Comparison of ENCODE assay signal across 23 cellular contexts in genomic region chr21:31254131-31254530, GRCh38.
"Had no signal": no experiment of that assay in that cellular context is flagged by ENCODE, and none has a peak within 500 bp of the region (broad histone marks: within the 10 kb centered on the region; RNA-seq: fewer than 3 reads in every experiment).

No MANE protein-coding gene starts in this region.

- H3K36me3 Mint-ChIP-seq: memory B cell, natural killer cell had no signal

- ATAC-seq: left cardiac atrium, lower lobe of right lung, natural killer cell, sciatic nerve had no signal

- H3K27me3 Mint-ChIP-seq: type B pancreatic cell had no signal

- H3K27ac ChIP-seq: hepatocyte, left ventricle myocardium inferior, lower lobe of right lung, stomach, thoracic aorta had no signal

- H3K4me3 ChIP-seq: hepatocyte, left ventricle myocardium inferior, lower lobe of right lung, stomach, thoracic aorta had no signal

- H3K27ac Mint-ChIP-seq: memory B cell, mesothelial cell of epicardium, natural killer cell, type B pancreatic cell had no signal

- DNase-seq: dermis blood vessel endothelial cell; erythroblast; foreskin melanocyte; head of caudate nucleus; kidney; left cardiac atrium; left ventricle myocardium inferior; lower lobe of right lung; natural killer cell; posterior cingulate gyrus; stimulated activated CD4-positive, alpha-beta T cell treated with anti-CD3 and anti-CD28 coated beads, Interleukin-2, amount 100 ng/mL, for 24 hours; stimulated activated naive CD4-positive, alpha-beta T cell; stomach; substantia nigra had no signal

- H3K4me1 ChIP-seq: left ventricle myocardium inferior, lower lobe of right lung, stomach had no signal

- H3K4me3 Mint-ChIP-seq: memory B cell, mesothelial cell of epicardium, natural killer cell, neural crest cell, type B pancreatic cell had no signal

- H3K4me2 ChIP-seq: hepatocyte had no signal

- H3K36me3 ChIP-seq: left ventricle myocardium inferior, lower lobe of right lung, stomach, thoracic aorta had no signal

- H3K27me3 ChIP-seq: hepatocyte, stomach had no signal

- H2AFZ ChIP-seq: hepatocyte had no signal

- FAIRE-seq: endothelial cell of umbilical vein, kidney, urothelium cell line had no signal

- H3K4me1 Mint-ChIP-seq: memory B cell, natural killer cell had no signal

- H3K79me2 ChIP-seq: hepatocyte had no signal

- H3K9me3 Mint-ChIP-seq: memory B cell, mesothelial cell of epicardium, natural killer cell, neural crest cell, type B pancreatic cell had no signal

- H3K9me3 ChIP-seq: left ventricle myocardium inferior, lower lobe of right lung, stomach, thoracic aorta had no signal
